ENCODE assay signal across 8 cellular contexts in the genomic region with DNA sequence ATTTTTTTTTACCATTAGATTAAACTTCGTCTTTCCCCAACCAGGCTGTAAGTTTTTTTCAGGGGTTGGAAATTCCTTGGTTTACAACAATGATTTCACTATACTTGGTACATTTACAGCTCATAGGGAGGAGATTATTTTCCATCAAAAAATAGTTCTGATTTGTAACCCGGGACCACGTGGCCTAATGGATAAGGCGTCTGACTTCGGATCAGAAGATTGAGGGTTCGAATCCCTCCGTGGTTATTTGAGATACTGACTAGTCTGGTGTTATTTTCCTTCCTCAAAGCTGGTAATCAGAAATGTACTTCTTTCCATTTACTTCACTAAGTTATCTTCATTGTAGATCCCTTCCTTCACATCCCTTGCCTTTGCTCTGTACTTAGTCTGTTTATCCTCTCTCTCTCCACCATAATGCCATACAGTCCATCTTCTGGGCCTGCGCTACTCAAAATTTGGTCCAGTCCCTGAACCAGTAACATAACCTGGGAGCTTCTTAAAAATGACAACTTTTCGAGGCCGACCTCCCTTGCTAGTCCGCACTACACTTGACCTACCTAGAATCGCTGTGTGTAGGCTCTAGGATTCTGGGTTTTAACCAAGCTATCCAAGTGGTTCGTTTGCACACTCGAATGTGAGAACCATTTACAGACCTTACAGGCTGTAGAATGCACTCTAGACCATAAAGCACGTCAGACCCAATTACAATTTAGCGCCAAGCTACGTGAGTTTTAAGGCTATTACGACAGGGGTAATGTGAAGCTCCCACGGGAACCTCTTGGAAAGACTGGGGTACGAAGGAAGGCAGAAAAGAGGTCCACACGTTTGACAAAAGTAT. TPM values are rescaled to one million over a fixed set of nuclear protein-coding genes. Genes with fewer than 3 reads are reported as not detected.
DNase-seq lines count a peak whose midpoint lies in the region; ATAC-seq and TF ChIP-seq lines count a peak whose summit lies in the region.

No MANE protein-coding gene starts in this region.

- CTCF ChIA-PET in activated CD4-positive, alpha-beta memory T cell treated with anti-CD3 and anti-CD28 coated beads for 36 hours (lab: Charles Lee): interaction anchor here (0.7 to 2.5 kb wide), 16 partner anchors 8 to 273 kb away, joined by 3 to 15 read pairs (median 4); no protein-coding TSS in a partner anchor

- peak; percentile 58 for ATAC-seq in HG03175 (IDR thresholded peaks at IDR 0.05; ENCODE audit: unreplicated experiment)

- DNase-seq in NCI-H526 treated with DMSO at 0.1 percent for 48 hours (lab: John Stamatoyannopoulos, UW) (peak; percentile 73), epithelial cell of prostate (ENCODE audit: low read depth, low spot score) (no peak), mucosa of gallbladder (ENCODE audit: low spot score) (peak; percentile 69), thyroid gland (peak in 1 of 2 donors; percentile 29), HuH-7 (ENCODE audit: low spot score) (no peak)
- DNase-seq in activated CD4-positive, alpha-beta memory T cell treated with anti-CD3 and anti-CD28 coated beads for 36 hours: peak; percentile 64

- H3K9ac ChIP-seq in ES-I3 (ENCODE audit: low read depth, low read length): peak overlapping the region; percentile 64; the same call in 1 of the 2 replicates

- H3K4me1 Mint-ChIP-seq in activated CD4-positive, alpha-beta memory T cell treated with anti-CD3 and anti-CD28 coated beads for 36 hours (ENCODE audit: low read depth): peaks cover 21% of the 10 kb centered on the region

- peaks cover 21% of the 10 kb centered on the region for H3K27me3 ChIP-seq in thyroid gland

- H3K4me1 ChIP-seq in ES-I3 (ENCODE audit: insufficient read depth, low read length) (no peaks in the 10 kb centered on the region), thyroid gland (no peaks in the 10 kb centered on the region)

- H3K4me3 Mint-ChIP-seq in activated CD4-positive, alpha-beta memory T cell treated with anti-CD3 and anti-CD28 coated beads for 36 hours: peak overlapping the region; percentile 82

- intact Hi-C loops in activated CD4-positive, alpha-beta memory T cell treated with anti-CD3 and anti-CD28 coated beads for 36 hours (cut with micrococcal nuclease): loop anchor here (1.0 to 10.0 kb wide), 5 partner anchors 7 to 1152 kb away; a partner anchor contains a TSS
- intact Hi-C loops in thyroid gland (cut with DNase I): loop anchor here (10.0 kb wide), 1 partner anchor 242 kb away; no protein-coding TSS in a partner anchor

- peaks cover 4% of the 10 kb centered on the region for H3K9me3 Mint-ChIP-seq in activated CD4-positive, alpha-beta memory T cell treated with anti-CD3 and anti-CD28 coated beads for 36 hours

- peak overlapping the region in 2 of 3 donors; percentile 18 to 21 for H3K4me3 ChIP-seq in thyroid gland (replicated peaks in 1 of 3)

- H3K9me3 ChIP-seq in ES-I3 (ENCODE audit: control insufficient read depth, insufficient read depth, low read length): no peaks in the 10 kb centered on the region
- H3K9me3 ChIP-seq in thyroid gland: no peaks in the 10 kb centered on the region

- H3K27ac Mint-ChIP-seq in activated CD4-positive, alpha-beta memory T cell treated with anti-CD3 and anti-CD28 coated beads for 36 hours: peak overlapping the region; percentile 80

- TF ChIP-seq POLR2A in thyroid gland (IDR thresholded peaks at IDR 0.05): no peak

- no peak for TF ChIP-seq CTCF in thyroid gland (IDR thresholded peaks at IDR 0.05)

- peaks cover 8% of the 10 kb centered on the region for H3K36me3 Mint-ChIP-seq in activated CD4-positive, alpha-beta memory T cell treated with anti-CD3 and anti-CD28 coated beads for 36 hours

- peaks cover 25% of the 10 kb centered on the region for H3K27me3 Mint-ChIP-seq in activated CD4-positive, alpha-beta memory T cell treated with anti-CD3 and anti-CD28 coated beads for 36 hours

- H3K27ac ChIP-seq in epithelial cell of prostate (peak overlapping the region; percentile 51), thyroid gland (no peak overlapping the region)

- H3K36me3 ChIP-seq in ES-I3 (ENCODE audit: insufficient read depth, low read length) (no peaks in the 10 kb centered on the region), thyroid gland (no peaks in the 10 kb centered on the region)

- POLR2A ChIA-PET in activated CD4-positive, alpha-beta memory T cell treated with anti-CD3 and anti-CD28 coated beads for 36 hours (lab: Charles Lee): interaction anchor here (0.9 to 2.5 kb wide), 11 partner anchors 9 to 273 kb away, joined by 3 to 9 read pairs (median 5); a partner anchor contains a TSS

- WGBS in thyroid gland, 2 donors: 48 to 52% methylated on average over 21 of the region's 21 CpGs

RNA-seq across cellular contexts. Expression of a gene that starts 42.1 kb away (rescaled TPM):
- 10 to 100 TPM; 59.5 to 64.8 TPM for total RNA-seq in activated CD4-positive, alpha-beta memory T cell treated with anti-CD3 and anti-CD28 coated beads for 36 hours
- total RNA-seq in mucosa of gallbladder (53.1 TPM), thyroid gland (10 to 100 TPM in 3 of 4 donors, 1 to 10 TPM in 1; 9.7 to 25.0 (median 15.0) TPM)

Comparison
In these comparisons a context has a peak if more than half of its experiments do, and no peak if none do; other contexts are left out.
1. DNase-seq: peak in NCI-H526 treated with DMSO at 0.1 percent for 48 hours (single experiment), activated CD4-positive, alpha-beta memory T cell treated with anti-CD3 and anti-CD28 coated beads for 36 hours (single experiment) and mucosa of gallbladder (single experiment); none in epithelial cell of prostate (single experiment) and HuH-7 (single experiment).